ENCODE assay signal across 1 cellular context in genomic region chr2:61538179-61538919, GRCh38.
TF ChIP-seq lines count a peak whose summit lies in the region.

Gene XPO1, minus strand, starts transcription at chr2:61538356. Its CDS starts 4,459 bp downstream, at chr2:61533897.

TF ChIP-seq in WTC11, 78 proteins besides CTCF, POLR2A, EP300 and RAD21 (continued from another document):
- TF ChIP-seq, protein P1, sequence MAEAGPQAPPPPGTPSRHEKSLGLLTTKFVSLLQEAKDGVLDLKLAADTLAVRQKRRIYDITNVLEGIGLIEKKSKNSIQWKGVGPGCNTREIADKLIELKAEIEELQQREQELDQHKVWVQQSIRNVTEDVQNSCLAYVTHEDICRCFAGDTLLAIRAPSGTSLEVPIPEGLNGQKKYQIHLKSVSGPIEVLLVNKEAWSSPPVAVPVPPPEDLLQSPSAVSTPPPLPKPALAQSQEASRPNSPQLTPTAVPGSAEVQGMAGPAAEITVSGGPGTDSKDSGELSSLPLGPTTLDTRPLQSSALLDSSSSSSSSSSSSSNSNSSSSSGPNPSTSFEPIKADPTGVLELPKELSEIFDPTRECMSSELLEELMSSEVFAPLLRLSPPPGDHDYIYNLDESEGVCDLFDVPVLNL (CRISPR knock-in tag; IDR thresholded peaks at IDR 0.05; ENCODE audit: borderline replicate concordance, low read depth): peak; percentile 77; the same call in 1 of the 2 replicates
- peak; percentile 93 for TF ChIP-seq NFYB (CRISPR knock-in tag; conservative IDR thresholded peaks at IDR 0.05; ENCODE audit: low read depth)
- TF ChIP-seq SMAD3 (CRISPR knock-in tag; IDR thresholded peaks at IDR 0.05; ENCODE audit: borderline replicate concordance): peak; percentile 59; the same call in 1 of the 2 replicates
- TF ChIP-seq ZBTB21 (CRISPR knock-in tag; IDR thresholded peaks at IDR 0.05; ENCODE audit: borderline replicate concordance): no peak
- 0 out of 2 replicates have a peak, but pooled peaks have one; percentile 51 for TF ChIP-seq IRF1 (CRISPR knock-in tag; IDR thresholded peaks at IDR 0.05)
- TF ChIP-seq, protein P2, sequence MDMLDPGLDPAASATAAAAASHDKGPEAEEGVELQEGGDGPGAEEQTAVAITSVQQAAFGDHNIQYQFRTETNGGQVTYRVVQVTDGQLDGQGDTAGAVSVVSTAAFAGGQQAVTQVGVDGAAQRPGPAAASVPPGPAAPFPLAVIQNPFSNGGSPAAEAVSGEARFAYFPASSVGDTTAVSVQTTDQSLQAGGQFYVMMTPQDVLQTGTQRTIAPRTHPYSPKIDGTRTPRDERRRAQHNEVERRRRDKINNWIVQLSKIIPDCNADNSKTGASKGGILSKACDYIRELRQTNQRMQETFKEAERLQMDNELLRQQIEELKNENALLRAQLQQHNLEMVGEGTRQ (CRISPR knock-in tag; IDR thresholded peaks at IDR 0.05): peak; percentile 18; the same call in 1 of the 2 replicates
- peak; percentile 57; the same call in 1 of the 2 replicates for TF ChIP-seq FOXP4 (CRISPR knock-in tag; IDR thresholded peaks at IDR 0.05)
- TF ChIP-seq, protein P3, sequence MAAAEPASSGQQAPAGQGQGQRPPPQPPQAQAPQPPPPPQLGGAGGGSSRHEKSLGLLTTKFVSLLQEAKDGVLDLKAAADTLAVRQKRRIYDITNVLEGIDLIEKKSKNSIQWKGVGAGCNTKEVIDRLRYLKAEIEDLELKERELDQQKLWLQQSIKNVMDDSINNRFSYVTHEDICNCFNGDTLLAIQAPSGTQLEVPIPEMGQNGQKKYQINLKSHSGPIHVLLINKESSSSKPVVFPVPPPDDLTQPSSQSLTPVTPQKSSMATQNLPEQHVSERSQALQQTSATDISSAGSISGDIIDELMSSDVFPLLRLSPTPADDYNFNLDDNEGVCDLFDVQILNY (CRISPR knock-in tag; IDR thresholded peaks at IDR 0.05): peak; percentile 96
- TF ChIP-seq NFE2L1 (CRISPR knock-in tag; IDR thresholded peaks at IDR 0.05): 0 out of 2 replicates have a peak, but pooled peaks have one; percentile 66
- peak; percentile 74 for TF ChIP-seq FOXK1 (CRISPR knock-in tag; IDR thresholded peaks at IDR 0.05)
- TF ChIP-seq ELF4 (CRISPR knock-in tag; IDR thresholded peaks at IDR 0.05; ENCODE audit: low read depth): no peak
- 0 out of 2 replicates have a peak, but pooled peaks have one; percentile 42 for TF ChIP-seq CREB1 (CRISPR knock-in tag; IDR thresholded peaks at IDR 0.05)
- peak; percentile 11; the same call in 1 of the 2 replicates for TF ChIP-seq MAX (CRISPR knock-in tag; IDR thresholded peaks at IDR 0.05)
- TF ChIP-seq TEAD1 (CRISPR knock-in tag; IDR thresholded peaks at IDR 0.05): peak; percentile 63; the same call in 1 of the 2 replicates
- TF ChIP-seq CREM (CRISPR knock-in tag; IDR thresholded peaks at IDR 0.05): peak; percentile 38
